Comparison of ENCODE assay signal across 17 cellular contexts in genomic region chr12:104593482-104593881, GRCh38.
DNase-seq lines count a peak whose midpoint lies in the region; ATAC-seq and TF ChIP-seq lines count a peak whose summit lies in the region.
"Had no signal": no experiment of that assay in that cellular context is flagged by ENCODE, and none has a peak within 500 bp of the region (broad histone marks: within the 10 kb centered on the region; RNA-seq: fewer than 3 reads in every experiment).

No MANE protein-coding gene starts in this region.

- TF ChIP-seq CTCF in natural killer cell (IDR thresholded peaks at IDR 0.05), result no peak
- TF ChIP-seq CTCF in BE2C (IDR thresholded peaks at IDR 0.05; ENCODE audit: low read depth, low read length), result no peak

- H3K4me1 Mint-ChIP-seq in activated CD4-positive, alpha-beta T cell treated with anti-CD3 and anti-CD28 coated beads, Interleukin-2, amount 10 ng/mL, durations not matched to agents 7 days and 5 days, result peaks cover 5% of the 10 kb centered on the region
- H3K4me1 Mint-ChIP-seq in activated CD4-positive, alpha-beta T cell treated with anti-CD3 and anti-CD28 coated beads, Interleukin-2, amount 10 ng/mL, durations not matched to agents 24 days and 14 days, result peaks cover 17% of the 10 kb centered on the region
- H3K4me1 Mint-ChIP-seq in effector memory CD8-positive, alpha-beta T cell (ENCODE audit: low read depth in 2 of 2), result peaks cover 43 to 76% of the 10 kb centered on the region in 2 donors
- peaks cover 63 to 79% of the 10 kb centered on the region in 2 donors for H3K4me1 Mint-ChIP-seq in natural killer cell

- H3K36me3 ChIP-seq in BE2C, result no peaks in the 10 kb centered on the region

- peaks cover 15% of the 10 kb centered on the region for H3K36me3 Mint-ChIP-seq in activated CD4-positive, alpha-beta T cell treated with anti-CD3 and anti-CD28 coated beads, Interleukin-2, amount 10 ng/mL, durations not matched to agents 7 days and 5 days (ENCODE audit: low read depth)
- peaks cover 20% of the 10 kb centered on the region for H3K36me3 Mint-ChIP-seq in activated CD4-positive, alpha-beta T cell treated with anti-CD3 and anti-CD28 coated beads, Interleukin-2, amount 10 ng/mL, durations not matched to agents 24 days and 14 days (ENCODE audit: low read depth)
- peaks cover 13% of the 10 kb centered on the region for H3K36me3 Mint-ChIP-seq in effector memory CD8-positive, alpha-beta T cell (ENCODE audit: insufficient read depth)
- H3K36me3 Mint-ChIP-seq in natural killer cell, result no peaks in the 10 kb centered on the region
- H3K36me3 Mint-ChIP-seq: CD8-positive, alpha-beta T cell had no signal

- H3K4me3 ChIP-seq in BE2C (ENCODE audit: low read depth, low read length), result no peak overlapping the region
- H3K4me3 ChIP-seq: A549, BLaER1, GM23248 had no signal

- no peak overlapping the region for H3K4me3 Mint-ChIP-seq in activated CD4-positive, alpha-beta T cell treated with anti-CD3 and anti-CD28 coated beads, Interleukin-2, amount 10 ng/mL, durations not matched to agents 7 days and 5 days
- H3K4me3 Mint-ChIP-seq in activated CD4-positive, alpha-beta T cell treated with anti-CD3 and anti-CD28 coated beads, Interleukin-2, amount 10 ng/mL, durations not matched to agents 24 days and 14 days, result no peak overlapping the region
- H3K4me3 Mint-ChIP-seq in effector memory CD8-positive, alpha-beta T cell, result no peak overlapping the region
- no peak overlapping the region for H3K4me3 Mint-ChIP-seq in natural killer cell
- H3K4me3 Mint-ChIP-seq: CD14-positive monocyte; CD8-positive, alpha-beta T cell; IgD-negative memory B cell had no signal

- H3K27me3 Mint-ChIP-seq in activated CD4-positive, alpha-beta T cell treated with anti-CD3 and anti-CD28 coated beads, Interleukin-2, amount 10 ng/mL, durations not matched to agents 7 days and 5 days, result no peaks in the 10 kb centered on the region
- no peaks in the 10 kb centered on the region for H3K27me3 Mint-ChIP-seq in activated CD4-positive, alpha-beta T cell treated with anti-CD3 and anti-CD28 coated beads, Interleukin-2, amount 10 ng/mL, durations not matched to agents 24 days and 14 days
- H3K27me3 Mint-ChIP-seq in effector memory CD8-positive, alpha-beta T cell, result no peaks in the 10 kb centered on the region
- no peaks in the 10 kb centered on the region for H3K27me3 Mint-ChIP-seq in natural killer cell (ENCODE audit: low read depth in 2 of 2)
- H3K27me3 Mint-ChIP-seq: IgD-negative memory B cell had no signal

- no peaks in the 10 kb centered on the region for H3K9me3 Mint-ChIP-seq in activated CD4-positive, alpha-beta T cell treated with anti-CD3 and anti-CD28 coated beads, Interleukin-2, amount 10 ng/mL, durations not matched to agents 7 days and 5 days
- H3K9me3 Mint-ChIP-seq in activated CD4-positive, alpha-beta T cell treated with anti-CD3 and anti-CD28 coated beads, Interleukin-2, amount 10 ng/mL, durations not matched to agents 24 days and 14 days, result no peaks in the 10 kb centered on the region
- H3K9me3 Mint-ChIP-seq in effector memory CD8-positive, alpha-beta T cell, result no peaks in the 10 kb centered on the region
- no peaks in the 10 kb centered on the region for H3K9me3 Mint-ChIP-seq in natural killer cell
- H3K9me3 Mint-ChIP-seq: CD8-positive, alpha-beta T cell; IgD-negative memory B cell had no signal

- H3K27ac Mint-ChIP-seq in activated CD4-positive, alpha-beta T cell treated with anti-CD3 and anti-CD28 coated beads, Interleukin-2, amount 10 ng/mL, durations not matched to agents 7 days and 5 days, result peak overlapping the region; percentile 75
- H3K27ac Mint-ChIP-seq in activated CD4-positive, alpha-beta T cell treated with anti-CD3 and anti-CD28 coated beads, Interleukin-2, amount 10 ng/mL, durations not matched to agents 24 days and 14 days, result no peak overlapping the region
- peak overlapping the region; percentile 26 to 91 for H3K27ac Mint-ChIP-seq in effector memory CD8-positive, alpha-beta T cell
- H3K27ac Mint-ChIP-seq in natural killer cell, result peak overlapping the region; percentile 44 to 51
- H3K27ac Mint-ChIP-seq: CD8-positive, alpha-beta T cell had no signal

- H3K27me3 ChIP-seq in BE2C, result no peaks in the 10 kb centered on the region
- H3K27me3 ChIP-seq: BLaER1 had no signal

- 0 out of 2 replicates have a peak, but pooled peaks cover 3% of the 10 kb centered on the region for H3K9me3 ChIP-seq in BE2C
- H3K9me3 ChIP-seq: A549, BLaER1, Caco-2 had no signal

- CTCF ChIA-PET in activated CD4-positive, alpha-beta T cell treated with anti-CD3 and anti-CD28 coated beads, Interleukin-2, amount 10 ng/mL, durations not matched to agents 7 days and 5 days (lab: Charles Lee), result no interaction called here

- POLR2A ChIA-PET in activated CD4-positive, alpha-beta T cell treated with anti-CD3 and anti-CD28 coated beads, Interleukin-2, amount 10 ng/mL, durations not matched to agents 7 days and 5 days (lab: Charles Lee), result no interaction called here

- DNase-seq in activated CD4-positive, alpha-beta T cell treated with anti-CD3 and anti-CD28 coated beads, Interleukin-2, amount 10 ng/mL, durations not matched to agents 7 days and 5 days, result no peak
- no peak for DNase-seq in activated CD4-positive, alpha-beta T cell treated with anti-CD3 and anti-CD28 coated beads, Interleukin-2, amount 10 ng/mL, durations not matched to agents 24 days and 14 days
- no peak for DNase-seq in effector memory CD8-positive, alpha-beta T cell
- DNase-seq in natural killer cell (no peak), BE2C (no peak), activated gamma-delta T cell (lab: John Stamatoyannopoulos, UW) (no peak)
- DNase-seq in activated effector memory CD4-positive, alpha-beta T cell treated with Interleukin-2 at 50 U/mL for 16 hours, result no peak
- DNase-seq: AML-193; Caco-2; CD8-positive, alpha-beta T cell; GM23248; HCEC 1CT had no signal

- ATAC-seq in effector memory CD8-positive, alpha-beta T cell (replicated peaks), result no peak
- no peak for ATAC-seq in natural killer cell
- ATAC-seq: A549; CD8-positive, alpha-beta T cell; HepG2 had no signal

- peaks cover 3% of the 10 kb centered on the region for H3K4me1 ChIP-seq in BE2C
- H3K4me1 ChIP-seq: Caco-2 had no signal

- intact Hi-C loops in activated CD4-positive, alpha-beta T cell treated with anti-CD3 and anti-CD28 coated beads, Interleukin-2, amount 10 ng/mL, durations not matched to agents 24 days and 14 days (cut with micrococcal nuclease), result no loop called here
- intact Hi-C loops in natural killer cell (cut with micrococcal nuclease), result no loop called here
